ENCODE assay signal across 1 cellular context in genomic region chr22:21823740-21824438, GRCh38.
TF ChIP-seq lines count a peak whose summit lies in the region.

No MANE protein-coding gene starts in this region.

TF ChIP-seq in GM23338, 12 proteins besides CTCF, POLR2A, EP300 and RAD21 (continued from another document):
- no peak for TF ChIP-seq ETS1 (IDR thresholded peaks at IDR 0.05)
- TF ChIP-seq NANOG (IDR thresholded peaks at IDR 0.05; ENCODE audit: borderline replicate concordance) = no peak
- TF ChIP-seq EZH2phosphoT487 (IDR thresholded peaks at IDR 0.05; ENCODE audit: unreplicated experiment) = no peak
- no peak for TF ChIP-seq ZNF114 (CRISPR knock-in tag; IDR thresholded peaks at IDR 0.05)
- no peak for TF ChIP-seq JUNB (IDR thresholded peaks at IDR 0.05; ENCODE audit: unreplicated experiment)
- TF ChIP-seq CREB1 (CRISPR knock-in tag; IDR thresholded peaks at IDR 0.05; ENCODE audit: low read depth) = no peak
- no peak for TF ChIP-seq REST (IDR thresholded peaks at IDR 0.05; ENCODE audit: unreplicated experiment)
- TF ChIP-seq EZH2 (IDR thresholded peaks at IDR 0.05; ENCODE audit: low read depth, unreplicated experiment) = no peak
